ENCODE assay signal across 17 cellular contexts in genomic region chr3:141151439-141151838, GRCh38.
DNase-seq lines count a peak whose midpoint lies in the region; ATAC-seq and TF ChIP-seq lines count a peak whose summit lies in the region.
"Had no signal": no experiment of that assay in that cellular context is flagged by ENCODE, and none has a peak within 500 bp of the region (broad histone marks: within the 10 kb centered on the region; RNA-seq: fewer than 3 reads in every experiment).

No MANE protein-coding gene starts in this region.

- no peak overlapping the region for H3K23ac ChIP-seq in trophoblast cell (ENCODE audit: low read length)

- no peak overlapping the region for H2BK12ac ChIP-seq in trophoblast cell (ENCODE audit: low read length)

- TF ChIP-seq EP300 in suprapubic skin (IDR thresholded peaks at IDR 0.05), result no peak

- H3K9ac ChIP-seq in trophoblast cell (ENCODE audit: low read length), result no peak overlapping the region
- no peak overlapping the region for H3K9ac ChIP-seq in endodermal cell (ENCODE audit: extremely low read depth, low read length, poor library complexity, severe bottlenecking)
- H3K9ac ChIP-seq: KMS-11 had no signal

- no peak overlapping the region for H2AK5ac ChIP-seq in trophoblast cell (ENCODE audit: low read length)

- H3K4me1 Mint-ChIP-seq in MCF 10A (ENCODE audit: insufficient read depth, unreplicated experiment), result peaks cover 7% of the 10 kb centered on the region
- H3K4me1 Mint-ChIP-seq in endodermal cell, result peaks cover 11% of the 10 kb centered on the region

- TF ChIP-seq POLR2A in suprapubic skin (IDR thresholded peaks at IDR 0.05), result no peak

- H2BK5ac ChIP-seq in trophoblast cell (ENCODE audit: low read depth, low read length, poor library complexity), result no peak overlapping the region

- H3K4me3 ChIP-seq in trophoblast cell (ENCODE audit: low read depth, low read length), result no peak overlapping the region
- no peak overlapping the region for H3K4me3 ChIP-seq in endodermal cell (ENCODE audit: low read length)
- no peak overlapping the region for H3K4me3 ChIP-seq in suprapubic skin
- H3K4me3 ChIP-seq: MG63, SJCRH30 had no signal

- H4K8ac ChIP-seq in trophoblast cell (ENCODE audit: low read depth, low read length), result no peak overlapping the region

- H3K14ac ChIP-seq in trophoblast cell (ENCODE audit: low read length), result no peak overlapping the region

- H4K91ac ChIP-seq in trophoblast cell (ENCODE audit: low read depth, low read length), result no peak overlapping the region

- peak in 1 of 2 donors; percentile 82 for ATAC-seq in left cardiac atrium

- H3K27ac Mint-ChIP-seq in MCF 10A (ENCODE audit: low read depth, unreplicated experiment) (no peak overlapping the region), endodermal cell (no peak overlapping the region)

- H3K9me3 ChIP-seq in trophoblast cell (ENCODE audit: insufficient read depth, low read depth, low read length) (peaks cover 3% of the 10 kb centered on the region), endodermal cell (ENCODE audit: control insufficient read depth, low read length) (no peaks in the 10 kb centered on the region), suprapubic skin (no peaks in the 10 kb centered on the region)
- H3K9me3 ChIP-seq: MG63, SJCRH30 had no signal

- no peak overlapping the region for H2BK120ac ChIP-seq in trophoblast cell (ENCODE audit: insufficient read depth, low read length, poor library complexity)

- H3K27ac ChIP-seq in trophoblast cell (ENCODE audit: low read depth, low read length) (no peak overlapping the region), endodermal cell (ENCODE audit: low read depth, low read length) (no peak overlapping the region), suprapubic skin (no peak overlapping the region)
- H3K27ac ChIP-seq: KMS-11, SJCRH30 had no signal

- H3K36me3 ChIP-seq in trophoblast cell (ENCODE audit: control insufficient read depth in 1 of 2, insufficient read depth in 2 of 2, low read length in 2 of 2), result peaks cover 3 to 8% of the 10 kb centered on the region in 2 experiments
- no peaks in the 10 kb centered on the region for H3K36me3 ChIP-seq in endodermal cell (ENCODE audit: control insufficient read depth, insufficient read depth, low read length)
- H3K36me3 ChIP-seq in suprapubic skin, result no peaks in the 10 kb centered on the region
- H3K36me3 ChIP-seq: MG63 had no signal

- WGBS in trophoblast cell (ENCODE audit: extremely low coverage, insufficient coverage, insufficient read length), result no CpG with 5 or more reads among the region's 9 CpGs
- WGBS in endodermal cell (ENCODE audit: insufficient coverage in 1 of 2, insufficient read length in 1 of 2), 2 experiments, result 96 to 97% methylated on average over 5 to 9 of the region's 9 CpGs
- WGBS in suprapubic skin, result 90% methylated on average over 9 of the region's 9 CpGs

- H3K18ac ChIP-seq in trophoblast cell (ENCODE audit: low read length), result no peak overlapping the region

- DNase-seq in EH (ENCODE audit: low read depth) (peak; percentile 4), astrocyte of the hippocampus (ENCODE audit: low read depth, low spot score) (peak; percentile 17), left cardiac atrium (peak; percentile 39), trophoblast cell (peak; percentile 23 to 42), MCF 10A (ENCODE audit: unreplicated experiment) (no peak), endodermal cell (no peak), suprapubic skin (ENCODE audit: low spot score in 2 of 2) (no peak), NCI-H774 (lab: John Stamatoyannopoulos, UW) (no peak)
- DNase-seq: DMS53, GOT3, MG63, NCI-H1105, NCI-H187, NCI-H2171, NCI-H510A, SJCRH30 had no signal

- CTCF ChIA-PET in MCF 10A (lab: Yijun Ruan, JAX), result interaction anchor here (1.0 kb wide), 1 partner anchor 1724 kb away, joined by 4 read pairs; no protein-coding TSS in a partner anchor

- no peaks in the 10 kb centered on the region for H3K36me3 Mint-ChIP-seq in MCF 10A (ENCODE audit: insufficient read depth, unreplicated experiment)
- H3K36me3 Mint-ChIP-seq in endodermal cell (ENCODE audit: low read depth), result no peaks in the 10 kb centered on the region

- H3K9me3 Mint-ChIP-seq in MCF 10A (ENCODE audit: unreplicated experiment), result no peaks in the 10 kb centered on the region
- H3K9me3 Mint-ChIP-seq in endodermal cell, result no peaks in the 10 kb centered on the region

- no peak overlapping the region for H3K4ac ChIP-seq in trophoblast cell (ENCODE audit: low read depth, low read length)

- H2AFZ ChIP-seq in trophoblast cell (ENCODE audit: insufficient read depth, low read length, poor library complexity), result no peak overlapping the region

- peaks cover 26 to 28% of the 10 kb centered on the region in 2 experiments for H3K4me1 ChIP-seq in trophoblast cell (ENCODE audit: control insufficient read depth in 1 of 2, insufficient read depth in 2 of 2, low read length in 2 of 2)
- H3K4me1 ChIP-seq in endodermal cell (ENCODE audit: control insufficient read depth, insufficient read depth, low read length), result no peaks in the 10 kb centered on the region
- H3K4me1 ChIP-seq in suprapubic skin, result no peaks in the 10 kb centered on the region
- H3K4me1 ChIP-seq: SJCRH30 had no signal

- intact Hi-C loops in left cardiac atrium (cut with DNase I) (no loop called here), MCF 10A (cut with micrococcal nuclease) (no loop called here)

- H3K27me3 Mint-ChIP-seq in MCF 10A (ENCODE audit: insufficient read depth, unreplicated experiment) (no peaks in the 10 kb centered on the region), endodermal cell (ENCODE audit: insufficient read depth) (no peaks in the 10 kb centered on the region)

- no peak overlapping the region for H4K12ac ChIP-seq in trophoblast cell (ENCODE audit: low read depth, low read length)

- H3K4me3 Mint-ChIP-seq in MCF 10A (ENCODE audit: unreplicated experiment) (no peak overlapping the region), endodermal cell (no peak overlapping the region)

- POLR2A ChIA-PET in MCF 10A (lab: Yijun Ruan, JAX), result no interaction called here

- H3K79me1 ChIP-seq in trophoblast cell (ENCODE audit: low read length), result no peaks in the 10 kb centered on the region

- TF ChIP-seq CTCF in MCF 10A (IDR thresholded peaks at IDR 0.05; ENCODE audit: unreplicated experiment), result no peak
- no peak for TF ChIP-seq CTCF in endodermal cell (conservative IDR thresholded peaks at IDR 0.05)
- no peak for TF ChIP-seq CTCF in suprapubic skin (IDR thresholded peaks at IDR 0.05)

- H3K27me3 ChIP-seq in trophoblast cell (ENCODE audit: insufficient read depth, low read length) (no peaks in the 10 kb centered on the region), endodermal cell (ENCODE audit: control insufficient read depth, insufficient read depth, low read length, poor library complexity, severe bottlenecking) (no peaks in the 10 kb centered on the region), suprapubic skin (no peaks in the 10 kb centered on the region)
- H3K27me3 ChIP-seq: MG63, SJCRH30 had no signal

- peaks cover 4% of the 10 kb centered on the region for H3K79me2 ChIP-seq in trophoblast cell (ENCODE audit: control insufficient read depth, insufficient read depth, low read length, poor library complexity)

- BruUV-seq in MCF 10A (replicated peaks; lab: Mats Ljungman, UMichigan), result no TSS peak

- no peak overlapping the region for H3K4me2 ChIP-seq in trophoblast cell (ENCODE audit: low read length)
- H3K4me2 ChIP-seq: KMS-11 had no signal

Comparison
In these comparisons a context has a peak if more than half of its experiments do, and no peak if none do; other contexts are left out.
1. DNase-seq: peak in EH (single experiment), astrocyte of the hippocampus (single experiment), left cardiac atrium (single experiment) and trophoblast cell (2 of 2); none in MCF 10A (single experiment), endodermal cell (single experiment), suprapubic skin (0 of 2) and NCI-H774 (single experiment).